Comparison of ENCODE assay signal across 8 cellular contexts in genomic region chr17:32909787-32910369, GRCh38. TPM values are rescaled to one million over a fixed set of nuclear protein-coding genes. Genes with fewer than 3 reads are reported as not detected.
DNase-seq lines count a peak whose midpoint lies in the region; ATAC-seq and TF ChIP-seq lines count a peak whose summit lies in the region.

No MANE protein-coding gene starts in this region.

- CTCF ChIA-PET in BJ (lab: Yijun Ruan, JAX), result interaction anchor here (0.6 to 7.9 kb wide), 20 partner anchors 10 to 634 kb away, joined by 3 to 66 read pairs (median 4); partner anchors contain the start of genes MYO1D and SPACA3

- H3K4me3 ChIP-seq in BJ (ENCODE audit: low read depth, low read length), result no peak overlapping the region

- peak; percentile 80 for TF ChIP-seq CTCF in BJ (IDR thresholded peaks at IDR 0.05; ENCODE audit: insufficient read depth, low read depth, low read length)

- in situ Hi-C loops in T47D (cut with HindIII; ENCODE audit: low pct_unique_long_range_greater_than_20kb, low sequenced_read_pairs), result no loop called here

- DNase-seq in BJ (ENCODE audit: low read depth) (peak; percentile 44), GM19238 (ENCODE audit: insufficient read length, low spot score) (peak; percentile 46), NCI-H1105 treated with DMSO at 0.1 percent for 48 hours (lab: John Stamatoyannopoulos, UW) (peak; percentile 49), T follicular helper cell (ENCODE audit: low read depth) (peak; percentile 16), T47D (ENCODE audit: low read depth in 1 of 2, low spot score in 1 of 2) (peak; percentile 60 to 94), iPS-NIHi7 (ENCODE audit: extremely low spot score) (peak; percentile 84), smooth muscle cell of the brain vasculature (ENCODE audit: low read depth, low spot score) (peak; percentile 62)

- ATAC-seq in GM21619 (IDR thresholded peaks at IDR 0.05; ENCODE audit: unreplicated experiment), result no peak

- POLR2A ChIA-PET in BJ (lab: Charles Lee), result no interaction called here

- no peaks in the 10 kb centered on the region for H3K27me3 ChIP-seq in BJ (ENCODE audit: control insufficient read depth, insufficient read depth, low read length)

- no peaks in the 10 kb centered on the region for H3K36me3 ChIP-seq in BJ (ENCODE audit: control insufficient read depth, insufficient read depth, low read length)

RNA-seq across cellular contexts. Expression of gene TMEM98, which starts 18.1 kb away (rescaled TPM):
- 314 and 331 TPM in 2 replicates for polyA plus RNA-seq in BJ (2011; rRNA removed)
- 126 and 198 TPM in 2 replicates for polyA minus RNA-seq in BJ (2011; rRNA and poly(A)+ RNA removed)

RNA-seq across cellular contexts. Expression of gene MYO1D, which starts 33.0 kb away (rescaled TPM):
- 23.6 and 30.0 TPM in 2 replicates for polyA plus RNA-seq in BJ (2011; rRNA removed)
- polyA minus RNA-seq in BJ (2011; rRNA and poly(A)+ RNA removed), result 34.5 and 39.4 TPM in 2 replicates

Comparison
In these comparisons a context has a peak if more than half of its experiments do, and no peak if none do; other contexts are left out.
1. DNase-seq: peak in every context shown above with its lines; median percentile 84 in iPS-NIHi7; 77 in T47D; 62 in smooth muscle cell of the brain vasculature; 49 in NCI-H1105 treated with DMSO at 0.1 percent for 48 hours; 46 in GM19238; 44 in BJ; 16 in T follicular helper cell.